ENCODE assay signal across 16 cellular contexts in genomic region chr22:24186892-24187670, GRCh38. TPM values are rescaled to one million over a fixed set of nuclear protein-coding genes. Genes with fewer than 3 reads are reported as not detected.
DNase-seq lines count a peak whose midpoint lies in the region; ATAC-seq and TF ChIP-seq lines count a peak whose summit lies in the region.
"Had no signal": no experiment of that assay in that cellular context is flagged by ENCODE, and none has a peak within 500 bp of the region (broad histone marks: within the 10 kb centered on the region; RNA-seq: fewer than 3 reads in every experiment).

No MANE protein-coding gene starts in this region.

- H3K14ac ChIP-seq in neuronal stem cell (ENCODE audit: low read length) = peak overlapping the region; percentile 38

- peak overlapping the region; percentile 43 for H3K23ac ChIP-seq in neuronal stem cell (ENCODE audit: low read depth, low read length, poor library complexity)

- no peak overlapping the region for H4K8ac ChIP-seq in neuronal stem cell (ENCODE audit: low read depth, low read length)

- H4K91ac ChIP-seq in neuronal stem cell (ENCODE audit: low read depth, low read length, poor library complexity) = no peak overlapping the region

- H3K36me3 ChIP-seq in neuronal stem cell (replicated peaks in 1 of 2; ENCODE audit: control insufficient read depth in 2 of 2, insufficient read depth in 2 of 2, low read length in 2 of 2) = no peaks in the 10 kb centered on the region

- intact Hi-C loops in right cardiac atrium (cut with DNase I) (loop anchor here in 1 of 4 donors (5.0 kb wide), 1 partner anchor 60 kb away; the partner anchor contains the start of gene GGT5), Right ventricle myocardium inferior (cut with DNase I) (loop anchor here (5.0 kb wide), 1 partner anchor 340 kb away; no protein-coding TSS in a partner anchor)

- H3K4me3 ChIP-seq in right cardiac atrium (ENCODE audit: low read length) (no peak overlapping the region), neuronal stem cell (ENCODE audit: low read length in 2 of 2) (no peak overlapping the region)

- peak overlapping the region; percentile 85 for H2BK15ac ChIP-seq in neuronal stem cell (ENCODE audit: low read length)

- H3K4me1 ChIP-seq in right cardiac atrium (ENCODE audit: control insufficient read depth, insufficient read depth, low read length) (no peaks in the 10 kb centered on the region), neuronal stem cell (ENCODE audit: control insufficient read depth in 2 of 2, insufficient read depth in 1 of 2, low read depth in 1 of 2, low read length in 2 of 2) (no peaks in the 10 kb centered on the region)

- no peak overlapping the region for H3K9ac ChIP-seq in neuronal stem cell (ENCODE audit: low read depth, low read length, poor library complexity)

- no peak for TF ChIP-seq CTCF in RWPE1 (conservative IDR thresholded peaks at IDR 0.05; ENCODE audit: low read depth)

- DNase-seq in right cardiac atrium (peak in 2 of 3 donors; percentile 9 to 30), Right ventricle myocardium inferior (ENCODE audit: missing footprints) (no peak), RWPE1 (ENCODE audit: low spot score) (no peak), neuronal stem cell (ENCODE audit: low spot score) (no peak), amniotic stem cell (lab: John Stamatoyannopoulos, UW) (no peak), NCI-H524 (lab: John Stamatoyannopoulos, UW) (no peak)
- no peak for DNase-seq in stimulated activated CD4-positive, alpha-beta T cell treated with anti-CD3 and anti-CD28 coated beads, Interleukin-4, amount 100 ng/mL, for 1 hour
- DNase-seq: HFFc6; KG1; NCI-H1105 treated with DMSO at 0.1 percent for 48 hours; NCI-H1694; NCI-H748 treated with DMSO at 0.1 percent for 48 hours; NK-92 treated with Interleukin-12 subunit alpha and Interleukin-12 subunit beta, amount 100 ng/mL, for 24 hours; SHP77 treated with DMSO at 0.1 percent for 48 hours had no signal

- H3K4me2 ChIP-seq in neuronal stem cell (ENCODE audit: insufficient read depth, low read length, poor library complexity, severe bottlenecking) = no peak overlapping the region

- no peak overlapping the region for H2AFZ ChIP-seq in neuronal stem cell (ENCODE audit: low read length)

- CTCF ChIA-PET in RWPE1 (lab: Yijun Ruan, JAX) = interaction anchor here (1.1 kb wide), 1 partner anchor 60 kb away, joined by 3 read pairs; no protein-coding TSS in a partner anchor

- H3K79me1 ChIP-seq in neuronal stem cell (ENCODE audit: low read depth, low read length) = peaks cover 2% of the 10 kb centered on the region

- peak overlapping the region; percentile 16 for H2BK12ac ChIP-seq in neuronal stem cell (ENCODE audit: low read length)

- WGBS in right cardiac atrium = 88% methylated on average over 34 of the region's 34 CpGs
- WGBS in neuronal stem cell (ENCODE audit: extremely low coverage in 2 of 2, insufficient read length in 2 of 2, insufficient replicate concordance in 1 of 2), 2 donors = no CpG with 5 or more reads among the region's 34 CpGs

- no peak overlapping the region for H3K27ac ChIP-seq in right cardiac atrium (ENCODE audit: low read length)
- H3K27ac ChIP-seq in RWPE1 = peak overlapping the region; percentile 88
- H3K27ac ChIP-seq in neuronal stem cell (replicated peaks; ENCODE audit: low read length) = no peak overlapping the region
- H3K27ac ChIP-seq: C4-2B had no signal

- POLR2A ChIA-PET in RWPE1 (lab: Yijun Ruan, JAX; ENCODE audit: low non-redundant PET) = no interaction called here

- H2BK120ac ChIP-seq in neuronal stem cell (ENCODE audit: low read depth, low read length) = no peak overlapping the region

- H2BK5ac ChIP-seq in neuronal stem cell (ENCODE audit: low read length) = peak overlapping the region; percentile 24

- H3K18ac ChIP-seq in neuronal stem cell (ENCODE audit: low read length) = peak overlapping the region; percentile 4

- H3K27me3 ChIP-seq in right cardiac atrium (ENCODE audit: control insufficient read depth, insufficient read depth) (no peaks in the 10 kb centered on the region), neuronal stem cell (ENCODE audit: control insufficient read depth in 3 of 3, insufficient read depth in 3 of 3, low read depth in 1 of 3, low read length in 3 of 3) (no peaks in the 10 kb centered on the region)

- H3K4ac ChIP-seq in neuronal stem cell (ENCODE audit: low read length) = no peak overlapping the region

- ATAC-seq in right cardiac atrium = no peak
- no peak for ATAC-seq in Right ventricle myocardium inferior

- H3K9me3 ChIP-seq in right cardiac atrium (ENCODE audit: control insufficient read depth, low read length) (no peaks in the 10 kb centered on the region), neuronal stem cell (replicated peaks in 1 of 2; ENCODE audit: control insufficient read depth in 2 of 2, insufficient read depth in 1 of 2, low read depth in 1 of 2, low read length in 2 of 2) (no peaks in the 10 kb centered on the region)

- H2AK5ac ChIP-seq in neuronal stem cell (ENCODE audit: low read depth, low read length) = peak overlapping the region; percentile 37

RNA-seq across cellular contexts. Expression of gene SUSD2, which starts 5.8 kb away (rescaled TPM):
- total RNA-seq in right cardiac atrium = 1 to 10 TPM; 6.2 to 7.4 (median 7.3) TPM
- 6.7 TPM for polyA plus RNA-seq in right cardiac atrium
- total RNA-seq in Right ventricle myocardium inferior = 2.8 TPM
- 0.25 TPM for polyA plus RNA-seq in neuronal stem cell (2013, experiment 1 of 2)
- polyA plus RNA-seq in neuronal stem cell (2013, experiment 2 of 2) = 0.18 TPM

RNA-seq across cellular contexts. Expression of gene GGT5, which starts 57.8 kb away (rescaled TPM):
- total RNA-seq in right cardiac atrium = 10 to 100 TPM; 30.2 to 61.0 (median 45.1) TPM
- 46.3 TPM for polyA plus RNA-seq in right cardiac atrium
- 27.6 TPM for total RNA-seq in Right ventricle myocardium inferior
- not detected for polyA plus RNA-seq in neuronal stem cell (2013, experiment 1 of 2)
- 0.01 TPM for polyA plus RNA-seq in neuronal stem cell (2013, experiment 2 of 2)
- total RNA-seq: NCI-H460 had no signal

Comparison
In these comparisons a context has a peak if more than half of its experiments do, and no peak if none do; other contexts are left out.
1. DNase-seq: peak in right cardiac atrium (2 of 3); none in Right ventricle myocardium inferior (single experiment), RWPE1 (single experiment), neuronal stem cell (single experiment), stimulated activated CD4-positive, alpha-beta T cell treated with anti-CD3 and anti-CD28 coated beads, Interleukin-4, amount 100 ng/mL, for 1 hour (single experiment), amniotic stem cell (single experiment) and NCI-H524 (0 of 2).